ENCODE assay signal across 14 cellular contexts in the genomic region with DNA sequence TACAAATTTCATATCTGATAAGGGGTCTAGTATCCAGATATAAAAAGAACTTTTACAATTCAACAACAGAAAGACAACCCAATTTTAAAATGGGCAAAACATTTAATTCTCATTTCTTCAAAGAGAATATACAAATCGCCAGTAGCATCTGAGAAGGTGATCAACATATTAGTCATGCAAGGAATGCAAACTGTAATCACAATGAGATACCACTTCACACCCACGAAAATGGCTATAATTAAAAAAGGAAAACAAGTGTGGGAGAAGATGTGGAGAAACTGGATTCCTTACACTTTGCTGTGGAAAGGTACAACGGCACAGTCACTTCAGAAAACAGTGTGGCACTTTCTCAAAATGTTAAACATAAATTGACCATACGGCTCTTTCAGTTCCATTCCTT.
"Had no signal": no experiment of that assay in that cellular context is flagged by ENCODE, and none has a peak within 500 bp of the region (broad histone marks: within the 10 kb centered on the region; RNA-seq: fewer than 3 reads in every experiment).

No MANE protein-coding gene starts in this region.

- H3K4me1 ChIP-seq: foreskin keratinocyte, psoas muscle had no signal

- H3K27me3 Mint-ChIP-seq: effector memory CD8-positive, alpha-beta T cell; naive thymus-derived CD8-positive, alpha-beta T cell; stimulated activated naive B cell treated with anti-CD40 and anti-IgM and Interleukin-4, amounts not matched to agents 10 μg/mL and 1 μg/mL and 100 μg/mL, for 72 hours; stimulated activated naive CD8-positive, alpha-beta T cell treated with anti-CD3 and anti-CD28 coated beads, Interleukin-15, amount 100 ng/mL, for 72 hours had no signal

- H3K4me3 Mint-ChIP-seq: effector memory CD8-positive, alpha-beta T cell; immature natural killer cell; naive thymus-derived CD8-positive, alpha-beta T cell; stimulated activated naive B cell treated with anti-CD40 and anti-IgM and Interleukin-4, amounts not matched to agents 10 μg/mL and 1 μg/mL and 100 μg/mL, for 72 hours; stimulated activated naive CD8-positive, alpha-beta T cell treated with anti-CD3 and anti-CD28 coated beads, Interleukin-15, amount 100 ng/mL, for 72 hours had no signal

- H3K9me3 ChIP-seq: neutrophil, psoas muscle had no signal

- ATAC-seq: effector memory CD8-positive, alpha-beta T cell; foreskin keratinocyte; naive thymus-derived CD8-positive, alpha-beta T cell; psoas muscle; sciatic nerve; stimulated activated naive B cell treated with anti-CD40 and anti-IgM and Interleukin-4, amounts not matched to agents 10 μg/mL and 1 μg/mL and 100 μg/mL, for 72 hours; stimulated activated naive CD8-positive, alpha-beta T cell treated with anti-CD3 and anti-CD28 coated beads, Interleukin-15, amount 100 ng/mL, for 72 hours had no signal

- H3K27ac ChIP-seq: foreskin keratinocyte, psoas muscle, skin epidermis had no signal

- DNase-seq: effector memory CD8-positive, alpha-beta T cell; erythroblast; foreskin keratinocyte; immature natural killer cell; mesendoderm; naive thymus-derived CD8-positive, alpha-beta T cell; psoas muscle; stimulated activated CD4-positive, alpha-beta T cell treated with anti-CD3 and anti-CD28 coated beads, Interleukin-2, amount 100 ng/mL, for 24 hours; stimulated activated CD4-positive, alpha-beta T cell treated with anti-CD3 and anti-CD28 coated beads, Interleukin-4, amount 100 ng/mL, for 4 hours; stimulated activated naive B cell treated with anti-CD40 and anti-IgM and Interleukin-4, amounts not matched to agents 10 μg/mL and 1 μg/mL and 100 μg/mL, for 72 hours; stimulated activated naive CD8-positive, alpha-beta T cell treated with anti-CD3 and anti-CD28 coated beads, Interleukin-15, amount 100 ng/mL, for 72 hours had no signal

- H3K27me3 ChIP-seq: foreskin keratinocyte, neutrophil had no signal

- H3K4me3 ChIP-seq: psoas muscle, skin epidermis had no signal

- H3K27ac Mint-ChIP-seq: stimulated activated naive CD8-positive, alpha-beta T cell treated with anti-CD3 and anti-CD28 coated beads, Interleukin-15, amount 100 ng/mL, for 72 hours had no signal

- H3K4me1 Mint-ChIP-seq: immature natural killer cell; stimulated activated naive B cell treated with anti-CD40 and anti-IgM and Interleukin-4, amounts not matched to agents 10 μg/mL and 1 μg/mL and 100 μg/mL, for 72 hours had no signal

- H3K9me3 Mint-ChIP-seq: effector memory CD8-positive, alpha-beta T cell; immature natural killer cell; naive thymus-derived CD8-positive, alpha-beta T cell; stimulated activated naive B cell treated with anti-CD40 and anti-IgM and Interleukin-4, amounts not matched to agents 10 μg/mL and 1 μg/mL and 100 μg/mL, for 72 hours; stimulated activated naive CD8-positive, alpha-beta T cell treated with anti-CD3 and anti-CD28 coated beads, Interleukin-15, amount 100 ng/mL, for 72 hours had no signal
